Comparison of ENCODE assay signal across 9 cellular contexts in the genomic region with DNA sequence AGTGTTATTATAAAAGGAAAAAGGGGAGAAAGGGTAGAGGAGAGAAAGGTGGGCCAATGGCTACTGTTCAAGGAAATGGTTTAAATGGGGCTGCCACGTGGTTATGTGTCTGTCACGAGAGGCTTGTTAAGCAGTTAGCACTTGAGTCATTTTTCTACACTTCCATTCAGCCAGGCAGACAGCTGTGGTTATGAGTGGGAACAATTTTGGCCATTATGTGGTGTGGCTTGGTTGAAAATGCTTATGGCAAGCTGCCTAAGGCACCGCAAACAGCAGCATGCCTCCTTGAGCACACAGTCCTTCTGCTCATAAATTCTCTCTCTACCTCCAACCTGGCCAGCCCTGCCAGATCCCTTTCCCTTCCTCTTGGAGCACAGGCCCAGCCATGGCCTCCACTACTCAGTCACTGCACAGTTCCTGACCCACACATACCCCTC. TPM values are rescaled to one million over a fixed set of nuclear protein-coding genes. Genes with fewer than 3 reads are reported as not detected.
A peak's percentile ranks its signal among the peaks of the same experiment; 100 is the strongest.
DNase-seq lines count a peak whose midpoint lies in the region; ATAC-seq, FAIRE-seq and TF ChIP-seq lines count a peak whose summit lies in the region.
"Had no signal": no experiment of that assay in that cellular context is flagged by ENCODE, and none has a peak within 500 bp of the region (broad histone marks: within the 10 kb centered on the region; RNA-seq: fewer than 3 reads in every experiment).

No MANE protein-coding gene starts in this region.

- peak; percentile 90 for FAIRE-seq in GM19239 (lab: Jason Lieb, UNC)

- H3K36me3 Mint-ChIP-seq in CD8-positive, alpha-beta T cell, result peaks cover 42% of the 10 kb centered on the region

- H3K9me3 Mint-ChIP-seq in CD8-positive, alpha-beta T cell, result no peaks in the 10 kb centered on the region

- peak in 2 of 7 experiments; percentile 20 to 27 for DNase-seq in CD8-positive, alpha-beta T cell
- peak; percentile 47 for DNase-seq in GM19239 (ENCODE audit: insufficient read length, low spot score)
- DNase-seq in Panc1 (ENCODE audit: low read depth, low spot score), result no peak
- DNase-seq in foreskin melanocyte, result peak; percentile 96
- DNase-seq in ACHN, result no peak
- DNase-seq in NCI-H510A (lab: John Stamatoyannopoulos, UW), result no peak
- DNase-seq in NCI-H1930 (lab: John Stamatoyannopoulos, UW), result no peak
- no peak for DNase-seq in ascending aorta (ENCODE audit: low spot score in 2 of 2)

- no peaks in the 10 kb centered on the region for H3K27me3 ChIP-seq in CD8-positive, alpha-beta T cell (ENCODE audit: insufficient read depth, low read length)
- H3K27me3 ChIP-seq in Panc1 (ENCODE audit: control insufficient read depth, insufficient read depth, low read length) (no peaks in the 10 kb centered on the region), ascending aorta (no peaks in the 10 kb centered on the region)

- no peak for TF ChIP-seq CTCF in CD8-positive, alpha-beta T cell (IDR thresholded peaks at IDR 0.05)
- TF ChIP-seq CTCF in Panc1 (IDR thresholded peaks at IDR 0.05) (no peak), ascending aorta (IDR thresholded peaks at IDR 0.05) (no peak)

- H3K27me3 Mint-ChIP-seq in CD8-positive, alpha-beta T cell (ENCODE audit: low read depth), result no peaks in the 10 kb centered on the region

- peak overlapping the region; percentile 89 for H3K27ac Mint-ChIP-seq in CD8-positive, alpha-beta T cell

- no peak overlapping the region for H3K27ac ChIP-seq in CD8-positive, alpha-beta T cell (ENCODE audit: low read depth, low read length)
- H3K27ac ChIP-seq in Panc1 (ENCODE audit: low read length), result 0 out of 2 replicates have a peak overlapping the region, but pooled peaks have one; percentile 4
- H3K27ac ChIP-seq in ascending aorta, result no peak overlapping the region

- no peaks in the 10 kb centered on the region for H3K9me3 ChIP-seq in CD8-positive, alpha-beta T cell (ENCODE audit: low read length)
- H3K9me3 ChIP-seq in Panc1 (ENCODE audit: control insufficient read depth, insufficient read depth, low read depth, low read length), result no peaks in the 10 kb centered on the region
- no peaks in the 10 kb centered on the region for H3K9me3 ChIP-seq in ascending aorta

- peaks cover 15% of the 10 kb centered on the region for H3K36me3 ChIP-seq in CD8-positive, alpha-beta T cell (ENCODE audit: insufficient read depth, low read length)
- H3K36me3 ChIP-seq in Panc1 (ENCODE audit: control insufficient read depth, insufficient read depth, low read length) (peaks cover 17% of the 10 kb centered on the region), ascending aorta (peaks cover 32 to 37% of the 10 kb centered on the region in 2 donors)

- intact Hi-C loops in CD8-positive, alpha-beta T cell (cut with DNase I, micrococcal nuclease), result loop anchor here in 1 of 2 experiments (5.0 kb wide), 1 partner anchor 209 kb away; a partner anchor contains a TSS
- intact Hi-C loops in Panc1 (cut with micrococcal nuclease; ENCODE audit: unreplicated experiment) (no loop called here), ascending aorta (cut with DNase I) (no loop called here)

- no peak for ATAC-seq in CD8-positive, alpha-beta T cell
- no peak for ATAC-seq in Panc1

- POLR2A ChIA-PET in CD8-positive, alpha-beta T cell (lab: Charles Lee), result no interaction called here
- POLR2A ChIA-PET in Panc1 (lab: Charles Lee), result no interaction called here

- H3K4me1 Mint-ChIP-seq in CD8-positive, alpha-beta T cell (ENCODE audit: low read depth), result peaks cover 32% of the 10 kb centered on the region

- H3K4me3 Mint-ChIP-seq in CD8-positive, alpha-beta T cell, result peak overlapping the region; percentile 37

- CTCF ChIA-PET in CD8-positive, alpha-beta T cell (lab: Charles Lee), result interaction anchor here (1.2 to 6.4 kb wide), 3 partner anchors 10 to 25 kb away, joined by 4 to 57 read pairs (median 4); no protein-coding TSS in a partner anchor
- CTCF ChIA-PET in Panc1 (lab: Charles Lee), result no interaction called here

- H3K4me3 ChIP-seq in CD8-positive, alpha-beta T cell (ENCODE audit: low read depth, low read length), result no peak overlapping the region
- H3K4me3 ChIP-seq in Panc1 (ENCODE audit: low read depth in 2 of 2, low read length in 2 of 2), result no peak overlapping the region
- no peak overlapping the region for H3K4me3 ChIP-seq in ascending aorta
- H3K4me3 ChIP-seq: skin epidermis had no signal

- no TSS peak for BruUV-seq in Panc1 (replicated peaks; lab: Mats Ljungman, UMichigan)

- in situ Hi-C loops in Panc1 (cut with HindIII; ENCODE audit: low pct_unique_long_range_greater_than_20kb, low sequenced_read_pairs), result no loop called here
- in situ Hi-C loops in ACHN (cut with HindIII; ENCODE audit: low pct_ligation_motif_present, low pct_unique_long_range_greater_than_20kb, low sequenced_read_pairs), result no loop called here

- H3K4me1 ChIP-seq in CD8-positive, alpha-beta T cell (ENCODE audit: insufficient read depth, low read length), result peaks cover 22% of the 10 kb centered on the region
- H3K4me1 ChIP-seq in Panc1 (ENCODE audit: control insufficient read depth, insufficient read depth, low read length) (peaks cover 15% of the 10 kb centered on the region), ascending aorta (peaks cover 11 to 16% of the 10 kb centered on the region in 2 donors)

RNA-seq across cellular contexts. Expression of a gene that starts 3.2 kb away (rescaled TPM):
- total RNA-seq in CD8-positive, alpha-beta T cell, result 10 to 100 TPM; 31.4 to 40.6 TPM
- total RNA-seq in Panc1 (2021; ENCODE audit: unreplicated experiment) (249 TPM), ascending aorta (175 TPM)
- 413 TPM for polyA plus RNA-seq in Panc1 (2012; ENCODE audit: insufficient read length)

RNA-seq across cellular contexts. Expression of a gene that starts 15.9 kb away (rescaled TPM):
- total RNA-seq in CD8-positive, alpha-beta T cell, result under 1 TPM; 0.19 to 0.22 TPM
- 0.41 TPM for total RNA-seq in Panc1 (2021; ENCODE audit: unreplicated experiment)
- polyA plus RNA-seq in Panc1 (2012; ENCODE audit: insufficient read length), result 0.88 TPM
- total RNA-seq in ascending aorta, result not detected

RNA-seq across cellular contexts. Expression of a gene that starts 36.7 kb away (rescaled TPM):
- 10 to 100 TPM; 95.0 to 98.1 TPM for total RNA-seq in CD8-positive, alpha-beta T cell
- total RNA-seq in Panc1 (2021; ENCODE audit: unreplicated experiment) (93.1 TPM), ascending aorta (38.7 TPM)
- polyA plus RNA-seq in Panc1 (2012; ENCODE audit: insufficient read length), result 67.5 TPM

RNA-seq across cellular contexts. Expression of a gene that starts 50.5 kb away (rescaled TPM):
- 100 to 1,000 TPM; 125 to 131 TPM for total RNA-seq in CD8-positive, alpha-beta T cell
- 196 TPM for total RNA-seq in Panc1 (2021; ENCODE audit: unreplicated experiment)
- 181 TPM for polyA plus RNA-seq in Panc1 (2012; ENCODE audit: insufficient read length)
- 83.5 TPM for total RNA-seq in ascending aorta

Comparison
In these comparisons a context has a peak if more than half of its experiments do, and no peak if none do; other contexts are left out.
1. DNase-seq: peak in GM19239 (single experiment) and foreskin melanocyte (single experiment); none in Panc1 (single experiment), ACHN (single experiment), NCI-H510A (single experiment), NCI-H1930 (0 of 2) and ascending aorta (0 of 2).